Comparison of ENCODE assay signal across 21 cellular contexts in the genomic region with DNA sequence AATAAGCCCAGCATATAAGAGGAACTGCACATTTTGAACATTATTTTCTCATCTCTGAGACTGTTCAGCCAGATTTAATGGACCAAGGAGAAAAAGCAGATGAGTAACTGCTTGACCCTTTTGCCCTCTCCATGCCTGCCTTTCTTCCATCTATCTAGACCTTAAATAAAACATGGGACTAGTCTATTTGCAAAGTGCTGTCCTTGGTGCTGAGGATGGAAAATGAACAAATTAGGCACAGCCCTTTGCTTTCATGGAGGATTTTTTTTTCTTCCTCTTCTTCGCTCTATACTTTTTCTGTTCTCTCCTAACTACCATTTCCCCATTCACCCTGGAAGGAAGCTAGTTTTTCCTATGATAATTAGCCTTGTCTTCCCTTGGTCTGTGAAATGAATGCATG.
DNase-seq lines count a peak whose midpoint lies in the region; ATAC-seq, FAIRE-seq and TF ChIP-seq lines count a peak whose summit lies in the region.
"Had no signal": no experiment of that assay in that cellular context is flagged by ENCODE, and none has a peak within 500 bp of the region (broad histone marks: within the 10 kb centered on the region; RNA-seq: fewer than 3 reads in every experiment).

No MANE protein-coding gene starts in this region.

- H3K4me3 ChIP-seq in cardiac muscle cell (no peak overlapping the region), heart right ventricle (no peak overlapping the region), astrocyte of the spinal cord (ENCODE audit: low read depth, low read length) (no peak overlapping the region), mucosa of descending colon (no peak overlapping the region), pancreas (no peak overlapping the region)
- no peak overlapping the region for H3K4me3 ChIP-seq in effector memory CD4-positive, alpha-beta T cell (ENCODE audit: insufficient read depth, low read depth, low read length, poor library complexity, severe bottlenecking)
- H3K4me3 ChIP-seq: BLaER1 treated with 17β-estradiol and CSF1 and Interleukin-3, amounts not matched to agents 10 nM and 100 nM; dorsolateral prefrontal cortex had no signal

- FAIRE-seq in pancreas (lab: Jason Lieb, UNC): no peak
- FAIRE-seq: A204.1, small intestine had no signal

- intact Hi-C loops in heart right ventricle (cut with DNase I): no loop called here
- intact Hi-C loops in mucosa of descending colon (cut with DNase I, micrococcal nuclease): no loop called here
- intact Hi-C loops in pancreas (cut with DNase I): no loop called here

- H3K4me1 ChIP-seq in cardiac muscle cell (ENCODE audit: low read depth): no peaks in the 10 kb centered on the region
- H3K4me1 ChIP-seq in heart right ventricle: no peaks in the 10 kb centered on the region
- H3K4me1 ChIP-seq in mucosa of descending colon (ENCODE audit: low read depth): no peaks in the 10 kb centered on the region
- no peaks in the 10 kb centered on the region for H3K4me1 ChIP-seq in effector memory CD4-positive, alpha-beta T cell (ENCODE audit: control insufficient read depth, insufficient read depth, low read length, poor library complexity, severe bottlenecking)
- no peaks in the 10 kb centered on the region for H3K4me1 ChIP-seq in pancreas

- H3K27me3 ChIP-seq in cardiac muscle cell: no peaks in the 10 kb centered on the region
- H3K27me3 ChIP-seq in heart right ventricle: no peaks in the 10 kb centered on the region
- H3K27me3 ChIP-seq in effector memory CD4-positive, alpha-beta T cell (replicated peaks; ENCODE audit: control insufficient read depth, insufficient read depth, low read length, poor library complexity, severe bottlenecking): no peaks in the 10 kb centered on the region
- no peaks in the 10 kb centered on the region for H3K27me3 ChIP-seq in pancreas
- H3K27me3 ChIP-seq: BLaER1 treated with 17β-estradiol and CSF1 and Interleukin-3, amounts not matched to agents 10 nM and 100 nM had no signal

- H3K36me3 ChIP-seq in cardiac muscle cell: no peaks in the 10 kb centered on the region
- no peaks in the 10 kb centered on the region for H3K36me3 ChIP-seq in heart right ventricle
- no peaks in the 10 kb centered on the region for H3K36me3 ChIP-seq in mucosa of descending colon (ENCODE audit: low read depth)
- H3K36me3 ChIP-seq in effector memory CD4-positive, alpha-beta T cell (ENCODE audit: control insufficient read depth, insufficient read depth, low read length): no peaks in the 10 kb centered on the region
- H3K36me3 ChIP-seq in pancreas: no peaks in the 10 kb centered on the region
- H3K36me3 ChIP-seq: BLaER1 treated with 17β-estradiol and CSF1 and Interleukin-3, amounts not matched to agents 10 nM and 100 nM had no signal

- H3K27ac ChIP-seq in cardiac muscle cell (no peak overlapping the region), heart right ventricle (no peak overlapping the region), pancreas (no peak overlapping the region)
- H3K27ac ChIP-seq in effector memory CD4-positive, alpha-beta T cell (ENCODE audit: insufficient read depth, low read length, poor library complexity, severe bottlenecking): no peak overlapping the region
- H3K27ac ChIP-seq: BLaER1 treated with 17β-estradiol and CSF1 and Interleukin-3, amounts not matched to agents 10 nM and 100 nM; dorsolateral prefrontal cortex had no signal

- H3K9me3 ChIP-seq in cardiac muscle cell (ENCODE audit: low read depth): no peaks in the 10 kb centered on the region
- H3K9me3 ChIP-seq in heart right ventricle: no peaks in the 10 kb centered on the region
- no peaks in the 10 kb centered on the region for H3K9me3 ChIP-seq in mucosa of descending colon
- H3K9me3 ChIP-seq in effector memory CD4-positive, alpha-beta T cell (ENCODE audit: control insufficient read depth, low read length): no peaks in the 10 kb centered on the region
- H3K9me3 ChIP-seq in pancreas: no peaks in the 10 kb centered on the region
- H3K9me3 ChIP-seq: BLaER1 treated with 17β-estradiol and CSF1 and Interleukin-3, amounts not matched to agents 10 nM and 100 nM had no signal

- ATAC-seq in heart right ventricle: no peak
- ATAC-seq in mucosa of descending colon: no peak
- ATAC-seq in pancreas: no peak
- ATAC-seq: natural killer cell had no signal

- WGBS in heart right ventricle, 2 donors: 86 to 90% methylated on average over 1 of the region's 1 CpG
- 82 to 100% methylated on average over 1 of the region's 1 CpG for WGBS in pancreas, 2 donors

- DNase-seq in cardiac muscle cell (ENCODE audit: low read depth in 1 of 2, low spot score in 1 of 2) (peak; percentile 14 to 35), heart right ventricle (no peak), astrocyte of the spinal cord (ENCODE audit: low read depth, low spot score) (peak; percentile 8), iPS-NIHi11 (ENCODE audit: low spot score) (peak; percentile 23), mucosa of descending colon (no peak), SW 1271 (lab: John Stamatoyannopoulos, UW) (no peak), pancreas (no peak)
- no peak for DNase-seq in effector memory CD4-positive, alpha-beta T cell
- DNase-seq: activated B cell treated with CpG ODN at 0.5 μM for 24 hours; activated naive CD8-positive, alpha-beta T cell treated with anti-CD3 and anti-CD28 coated beads, Interleukin-2, amount 10 ng/mL, durations not matched to agents 7 days and 5 days; dorsolateral prefrontal cortex; GDM1; glutamatergic neuron; HCEC 1CT; immature natural killer cell; natural killer cell; NCI-H1436 treated with DMSO at 0.1 percent for 48 hours; small intestine; stimulated activated CD4-positive, alpha-beta T cell treated with anti-CD3 and anti-CD28 coated beads, Interleukin-4, amount 100 ng/mL, for 24 hours had no signal

- in situ Hi-C loops in astrocyte of the spinal cord (cut with HindIII; ENCODE audit: low sequenced_read_pairs): no loop called here

- no peak for TF ChIP-seq CTCF in cardiac muscle cell (IDR thresholded peaks at IDR 0.05; ENCODE audit: low read depth, low read length)
- no peak for TF ChIP-seq CTCF in heart right ventricle (IDR thresholded peaks at IDR 0.05)
- TF ChIP-seq CTCF in astrocyte of the spinal cord (IDR thresholded peaks at IDR 0.05; ENCODE audit: low read depth, low read length): no peak
- no peak for TF ChIP-seq CTCF in mucosa of descending colon (IDR thresholded peaks at IDR 0.05)
- no peak for TF ChIP-seq CTCF in pancreas (IDR thresholded peaks at IDR 0.05)

Comparison
In these comparisons a context has a peak if more than half of its experiments do, and no peak if none do; other contexts are left out.
1. DNase-seq: peak in cardiac muscle cell (2 of 2), astrocyte of the spinal cord (single experiment) and iPS-NIHi11 (single experiment); none in heart right ventricle (0 of 2), mucosa of descending colon (0 of 3), SW 1271 (0 of 2), effector memory CD4-positive, alpha-beta T cell (0 of 3) and pancreas (0 of 6).